In genomic region chr6:111552241-111552744, GRCh38 we compare ENCODE assay signal across 9 cellular contexts.
DNase-seq lines count a peak whose midpoint lies in the region; TF ChIP-seq lines count a peak whose summit lies in the region.
"Had no signal": no experiment of that assay in that cellular context is flagged by ENCODE, and none has a peak within 500 bp of the region (broad histone marks: within the 10 kb centered on the region; RNA-seq: fewer than 3 reads in every experiment).

No MANE protein-coding gene starts in this region.

- H3K36me3 ChIP-seq in parathyroid adenoma (ENCODE audit: control insufficient read depth, insufficient read depth, low read length), result no peaks in the 10 kb centered on the region

- peak overlapping the region; percentile 36 for H3K4me3 ChIP-seq in parathyroid adenoma (ENCODE audit: low read depth, low read length)
- H3K4me3 ChIP-seq: A549 had no signal

- peak overlapping the region; percentile 47 for H2AFZ ChIP-seq in parathyroid adenoma

- H3K4me2 ChIP-seq in parathyroid adenoma (ENCODE audit: low read length), result peak overlapping the region; percentile 74
- H3K4me2 ChIP-seq: A549 had no signal

- H3K27ac ChIP-seq in parathyroid adenoma, result peak overlapping the region; percentile 86
- H3K27ac ChIP-seq: A549 had no signal

- DNase-seq in NCI-H345 (lab: John Stamatoyannopoulos, UW), result peak; percentile 99
- DNase-seq in NCI-H345 treated with DMSO at 0.1 percent for 48 hours (lab: John Stamatoyannopoulos, UW; ENCODE audit: unreplicated experiment), result no peak
- DNase-seq in T1000 (lab: John Stamatoyannopoulos, UW), result peak; percentile 41
- peak; percentile 29 to 89 (median 68) for DNase-seq in head of caudate nucleus
- DNase-seq in SKM-1 (lab: John Stamatoyannopoulos, UW; ENCODE audit: unreplicated experiment), result no peak
- DNase-seq in T-helper 2 cell, result no peak
- no peak for DNase-seq in KG1 (lab: John Stamatoyannopoulos, UW)

- intact Hi-C loops in head of caudate nucleus (cut with DNase I), result loop anchor here (5.0 kb wide), 1 partner anchor 70 kb away; the partner anchor contains the start of gene REV3L

- no peak overlapping the region for H3K9ac ChIP-seq in parathyroid adenoma

- H3K27me3 ChIP-seq in parathyroid adenoma (ENCODE audit: control insufficient read depth, insufficient read depth, low read length), result no peaks in the 10 kb centered on the region

- no peaks in the 10 kb centered on the region for H3K9me3 ChIP-seq in parathyroid adenoma (ENCODE audit: control insufficient read depth, low read length)
- H3K9me3 ChIP-seq: A549 had no signal

- H3K4me1 ChIP-seq in parathyroid adenoma, result peaks cover 38% of the 10 kb centered on the region
- H3K4me1 ChIP-seq: A549 had no signal

- H3K79me2 ChIP-seq in parathyroid adenoma, result no peaks in the 10 kb centered on the region

- TF ChIP-seq CTCF in parathyroid adenoma (IDR thresholded peaks at IDR 0.05), result no peak

Comparison
In these comparisons a context has a peak if more than half of its experiments do, and no peak if none do; other contexts are left out.
1. DNase-seq: peak in NCI-H345 (single experiment), T1000 (single experiment) and head of caudate nucleus (42 of 42); none in NCI-H345 treated with DMSO at 0.1 percent for 48 hours (single experiment), SKM-1 (single experiment), T-helper 2 cell (0 of 5) and KG1 (single experiment).